Comparison of ENCODE assay signal across 11 cellular contexts in genomic region chr10:67976292-67977245, GRCh38.
DNase-seq lines count a peak whose midpoint lies in the region; ATAC-seq, FAIRE-seq and TF ChIP-seq lines count a peak whose summit lies in the region.
"Had no signal": no experiment of that assay in that cellular context is flagged by ENCODE, and none has a peak within 500 bp of the region (broad histone marks: within the 10 kb centered on the region; RNA-seq: fewer than 3 reads in every experiment).

No MANE protein-coding gene starts in this region.

- peak; percentile 19 for DNase-seq in GM23248
- peak; percentile 0 for DNase-seq in RPMI7951 (ENCODE audit: low read depth)
- peak; percentile 67 to 90 (median 81) for DNase-seq in heart left ventricle
- peak; percentile 56 to 85 (median 72) for DNase-seq in pancreas
- no peak for DNase-seq in vagina (ENCODE audit: extremely low spot score in 2 of 2)
- DNase-seq in GM12892 (ENCODE audit: insufficient read length): no peak
- no peak for DNase-seq in stimulated activated naive CD8-positive, alpha-beta T cell treated with anti-CD3 and anti-CD28 coated beads, Interleukin-15, Interleukin-2, amounts not matched to agents 100 U/mL and 50 U/mL, for 24 hours
- DNase-seq: GDM1, spleen, T1000 had no signal

- no peak overlapping the region for H2AFZ ChIP-seq in GM23248

- H3K9me2 ChIP-seq in GM23248 (ENCODE audit: insufficient read depth): no peaks in the 10 kb centered on the region

- no peak for TF ChIP-seq POLR2A in heart left ventricle (IDR thresholded peaks at IDR 0.05)
- no peak for TF ChIP-seq POLR2A in vagina (IDR thresholded peaks at IDR 0.05)
- no peak for TF ChIP-seq POLR2A in GM12892 (IDR thresholded peaks at IDR 0.05; ENCODE audit: low read depth, low read length)

- H3K79me2 ChIP-seq in GM23248 (ENCODE audit: insufficient read depth): peaks cover 98% of the 10 kb centered on the region

- H3K27me3 ChIP-seq in GM23248 (replicated peaks; ENCODE audit: insufficient read depth) (no peaks in the 10 kb centered on the region), heart left ventricle (no peaks in the 10 kb centered on the region), pancreas (no peaks in the 10 kb centered on the region), vagina (no peaks in the 10 kb centered on the region)
- H3K27me3 ChIP-seq: spleen had no signal

- intact Hi-C loops in heart left ventricle (cut with DNase I): no loop called here
- intact Hi-C loops in pancreas (cut with DNase I): no loop called here
- intact Hi-C loops in vagina (cut with DNase I): no loop called here

- H4K20me1 ChIP-seq in GM23248 (ENCODE audit: insufficient read depth): no peaks in the 10 kb centered on the region

- H3K9ac ChIP-seq in GM23248: no peak overlapping the region

- in situ Hi-C loops in GM23248 (cut with MboI): no loop called here

- H3K9me3 ChIP-seq in GM23248 (ENCODE audit: low read depth): no peaks in the 10 kb centered on the region
- peaks cover 0 to 12% (median 2%) of the 10 kb centered on the region in 12 donors for H3K9me3 ChIP-seq in heart left ventricle
- H3K9me3 ChIP-seq in pancreas: no peaks in the 10 kb centered on the region
- H3K9me3 ChIP-seq in vagina: no peaks in the 10 kb centered on the region

- H3K27ac ChIP-seq in GM23248 (0 out of 2 replicates have a peak overlapping the region, but pooled peaks have one; percentile 1), heart left ventricle (peak overlapping the region in 7 of 12 donors; percentile 28 to 58 (median 53)), pancreas (no peak overlapping the region), vagina (no peak overlapping the region)
- H3K27ac ChIP-seq: spleen had no signal

- TF ChIP-seq CTCF in heart left ventricle (IDR thresholded peaks at IDR 0.05): no peak
- TF ChIP-seq CTCF in pancreas (IDR thresholded peaks at IDR 0.05): no peak
- no peak for TF ChIP-seq CTCF in vagina (IDR thresholded peaks at IDR 0.05)

- H3K4me2 ChIP-seq in GM23248 (ENCODE audit: unreplicated experiment): no peak overlapping the region

- ATAC-seq in heart left ventricle (peak; percentile 94 to 96 (median 96)), pancreas (peak; percentile 86 to 98 (median 91)), HG03439 (IDR thresholded peaks at IDR 0.05; ENCODE audit: unreplicated experiment) (no peak)
- ATAC-seq in stimulated activated naive CD8-positive, alpha-beta T cell treated with anti-CD3 and anti-CD28 coated beads, Interleukin-15, Interleukin-2, amounts not matched to agents 100 U/mL and 50 U/mL, for 24 hours: no peak

- peaks cover 85% of the 10 kb centered on the region for H3F3A ChIP-seq in GM23248 (ENCODE audit: insufficient read depth)

- 68 to 76% methylated on average over 3 of the region's 3 CpGs for WGBS in GM23248 (ENCODE audit: low coverage in 1 of 2, low lambda C conversion rate in 2 of 2, missing lambda C conversion rate in 2 of 2), 2 experiments
- WGBS in heart left ventricle, 4 donors: 53 to 62% (median 58%) methylated on average over 3 of the region's 3 CpGs
- 54% methylated on average over 3 of the region's 3 CpGs for WGBS in pancreas, 2 donors

- H3K36me3 ChIP-seq in GM23248 (ENCODE audit: low read depth) (peaks cover 90% of the 10 kb centered on the region), heart left ventricle (peaks cover 0 to 91% (median 77%) of the 10 kb centered on the region in 9 donors), pancreas (peaks cover 0 to 10% (median 0%) of the 10 kb centered on the region in 3 donors), vagina (peaks cover 0 to 40% of the 10 kb centered on the region in 2 donors)

- H3K4me3 ChIP-seq in GM23248: no peak overlapping the region
- H3K4me3 ChIP-seq in heart left ventricle: no peak overlapping the region
- H3K4me3 ChIP-seq in pancreas: no peak overlapping the region
- H3K4me3 ChIP-seq in vagina: no peak overlapping the region
- H3K4me3 ChIP-seq: spleen had no signal

- FAIRE-seq in pancreas (lab: Jason Lieb, UNC) (no peak), GM12892 (lab: Jason Lieb, UNC) (no peak)

- H3K4me1 ChIP-seq in GM23248 (ENCODE audit: insufficient read depth): no peaks in the 10 kb centered on the region
- peaks cover 0 to 25% (median 13%) of the 10 kb centered on the region in 12 donors for H3K4me1 ChIP-seq in heart left ventricle
- peaks cover 0 to 5% (median 4%) of the 10 kb centered on the region in 3 donors for H3K4me1 ChIP-seq in pancreas
- no peaks in the 10 kb centered on the region for H3K4me1 ChIP-seq in vagina
- H3K4me1 ChIP-seq: spleen had no signal

Comparison
In these comparisons a context has a peak if more than half of its experiments do, and no peak if none do; other contexts are left out.
1. DNase-seq: peak in GM23248 (single experiment), RPMI7951 (single experiment), heart left ventricle (5 of 5) and pancreas (6 of 6); none in vagina (0 of 2), GM12892 (single experiment) and stimulated activated naive CD8-positive, alpha-beta T cell treated with anti-CD3 and anti-CD28 coated beads, Interleukin-15, Interleukin-2, amounts not matched to agents 100 U/mL and 50 U/mL, for 24 hours (single experiment).
2. H3K27ac ChIP-seq: peak in GM23248 (single experiment) and heart left ventricle (7 of 12); none in pancreas (0 of 4) and vagina (single experiment).
3. ATAC-seq: peak in heart left ventricle (4 of 4) and pancreas (4 of 4); none in HG03439 (single experiment) and stimulated activated naive CD8-positive, alpha-beta T cell treated with anti-CD3 and anti-CD28 coated beads, Interleukin-15, Interleukin-2, amounts not matched to agents 100 U/mL and 50 U/mL, for 24 hours (single experiment).